Comparison of ENCODE assay signal across 16 cellular contexts in the genomic region with DNA sequence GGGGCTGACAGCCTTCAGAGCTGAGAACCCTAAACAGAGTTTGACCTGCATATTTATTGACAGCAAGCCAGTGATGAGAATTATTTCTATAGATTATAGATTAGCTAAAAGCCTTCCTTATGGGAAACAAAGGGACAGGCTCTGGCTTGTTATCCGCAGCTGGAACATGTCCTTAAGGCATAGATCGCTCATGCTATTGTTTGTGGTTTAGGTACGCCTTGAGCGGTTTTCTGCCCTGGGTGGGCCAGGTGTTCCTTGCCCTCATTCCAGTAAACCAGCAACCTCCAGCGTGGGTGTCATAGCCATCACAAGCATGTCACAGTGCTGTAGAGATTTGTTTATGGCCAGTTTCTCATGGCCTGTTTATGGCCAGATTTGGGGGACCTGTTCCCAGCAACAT. TPM values are rescaled to one million over a fixed set of nuclear protein-coding genes. Genes with fewer than 3 reads are reported as not detected.
DNase-seq lines count a peak whose midpoint lies in the region; ATAC-seq, FAIRE-seq and TF ChIP-seq lines count a peak whose summit lies in the region.
"Had no signal": no experiment of that assay in that cellular context is flagged by ENCODE, and none has a peak within 500 bp of the region (broad histone marks: within the 10 kb centered on the region; RNA-seq: fewer than 3 reads in every experiment).

No MANE protein-coding gene starts in this region.

- no peaks in the 10 kb centered on the region for H3K27me3 ChIP-seq in liver (ENCODE audit: control insufficient read depth in 4 of 4, insufficient read depth in 4 of 4, low read length in 3 of 4)
- H3K27me3 ChIP-seq in HepG2 (ENCODE audit: control insufficient read depth in 1 of 2, insufficient read depth in 2 of 2, low read length in 2 of 2): no peaks in the 10 kb centered on the region
- no peaks in the 10 kb centered on the region for H3K27me3 ChIP-seq in keratinocyte (ENCODE audit: control insufficient read depth, extremely low read depth, insufficient read depth, low read length)

- no peaks in the 10 kb centered on the region for H3K79me2 ChIP-seq in HepG2 (ENCODE audit: insufficient read depth, low read length)
- no peaks in the 10 kb centered on the region for H3K79me2 ChIP-seq in keratinocyte (ENCODE audit: control insufficient read depth, insufficient read depth, low read length)

- H3K27me3 Mint-ChIP-seq in WTC11 (ENCODE audit: low read depth): no peaks in the 10 kb centered on the region
- H3K27me3 Mint-ChIP-seq in activated CD4-positive, alpha-beta T cell treated with anti-CD3 and anti-CD28 coated beads for 36 hours: no peaks in the 10 kb centered on the region
- H3K27me3 Mint-ChIP-seq: B cell; CD4-positive, alpha-beta T cell; IgD-negative memory B cell had no signal

- TF ChIP-seq RAD21 in liver (IDR thresholded peaks at IDR 0.05): no peak
- TF ChIP-seq RAD21 in HepG2 (CRISPR knock-in tag; IDR thresholded peaks at IDR 0.05): no peak

- H3K9me1 ChIP-seq in keratinocyte (ENCODE audit: control insufficient read depth, extremely low read depth, insufficient read depth, low read length): no peaks in the 10 kb centered on the region

- no TSS peak for BruUV-seq in HepG2 (replicated peaks; lab: Mats Ljungman, UMichigan)

- CTCF ChIA-PET in HepG2 (lab: Yijun Ruan, JAX; ENCODE audit: low intra/inter-chr PET ratio, low total read pairs) (no interaction called here), WTC11 (lab: Charles Lee) (interaction anchor here (1.0 kb wide), 1 partner anchor 289 kb away, joined by 3 read pairs; no protein-coding TSS in a partner anchor)
- CTCF ChIA-PET in activated CD4-positive, alpha-beta T cell treated with anti-CD3 and anti-CD28 coated beads for 36 hours (lab: Charles Lee): no interaction called here

- POLR2A ChIA-PET in HepG2 (lab: Yijun Ruan, JAX) (no interaction called here), WTC11 (lab: Charles Lee) (no interaction called here)
- POLR2A ChIA-PET in activated CD4-positive, alpha-beta T cell treated with anti-CD3 and anti-CD28 coated beads for 36 hours (lab: Charles Lee): no interaction called here

- H3K9ac ChIP-seq in liver (ENCODE audit: low read depth in 1 of 2, low read length in 2 of 2) (no peak overlapping the region), HepG2 (ENCODE audit: insufficient read depth, low read depth, low read length) (no peak overlapping the region), keratinocyte (ENCODE audit: control insufficient read depth, extremely low read depth, insufficient read depth, low read length) (no peak overlapping the region)

- H3K9me3 ChIP-seq in liver (ENCODE audit: control insufficient read depth in 4 of 4, low read length in 3 of 4) (no peaks in the 10 kb centered on the region), HepG2 (ENCODE audit: low read length) (no peaks in the 10 kb centered on the region), keratinocyte (ENCODE audit: control insufficient read depth, low read depth, low read length) (no peaks in the 10 kb centered on the region)

- no peak for DNase-seq in HepG2 (ENCODE audit: low spot score)
- no peak for DNase-seq in WTC11 (ENCODE audit: low spot score)
- DNase-seq in keratinocyte (ENCODE audit: low read depth, low spot score): peak; percentile 35
- no peak for DNase-seq in activated CD4-positive, alpha-beta T cell treated with anti-CD3 and anti-CD28 coated beads for 36 hours
- no peak for DNase-seq in D341Med (ENCODE audit: low spot score)
- DNase-seq: C1 segment of cervical spinal cord; CD4-positive, alpha-beta T cell; HCEC 1CT; HFFc6 had no signal

- no peaks in the 10 kb centered on the region for H3K4me1 Mint-ChIP-seq in WTC11
- no peaks in the 10 kb centered on the region for H3K4me1 Mint-ChIP-seq in activated CD4-positive, alpha-beta T cell treated with anti-CD3 and anti-CD28 coated beads for 36 hours
- H3K4me1 Mint-ChIP-seq: B cell had no signal

- intact Hi-C loops in HepG2 (cut with micrococcal nuclease; ENCODE audit: unreplicated experiment): no loop called here
- intact Hi-C loops in activated CD4-positive, alpha-beta T cell treated with anti-CD3 and anti-CD28 coated beads for 36 hours (cut with DNase I, micrococcal nuclease): no loop called here

- FAIRE-seq in HepG2 (lab: Jason Lieb, UNC) (no peak), keratinocyte (lab: Jason Lieb, UNC) (peak; percentile 63)
- FAIRE-seq: A204.1, D721Med, GM18507 had no signal

- dilution Hi-C loops in keratinocyte (cut with MboI; ENCODE audit: extremely low pct_ligation_motif_present, low sequenced_read_pairs): no loop called here

- TF ChIP-seq CTCF in liver (IDR thresholded peaks at IDR 0.05; ENCODE audit: low read depth, low read length, missing input control) (no peak), HepG2 (CRISPR knock-in tag; IDR thresholded peaks at IDR 0.05) (no peak), WTC11 (IDR thresholded peaks at IDR 0.05) (no peak), keratinocyte (optimal IDR thresholded peaks at IDR 0.05 in 1 of 3, IDR thresholded peaks at IDR 0.05 in 1 of 3, conservative IDR thresholded peaks at IDR 0.05 in 1 of 3; ENCODE audit: extremely low read depth in 1 of 3, insufficient read depth in 2 of 3, low read length in 3 of 3) (no peak)

- 94% methylated on average over 5 of the region's 5 CpGs for WGBS in liver
- WGBS in HepG2 (ENCODE audit: low lambda C conversion rate): 90% methylated on average over 5 of the region's 5 CpGs

- peaks cover 4% of the 10 kb centered on the region for H3K36me3 Mint-ChIP-seq in WTC11
- peaks cover 4% of the 10 kb centered on the region for H3K36me3 Mint-ChIP-seq in activated CD4-positive, alpha-beta T cell treated with anti-CD3 and anti-CD28 coated beads for 36 hours (ENCODE audit: low read depth)

- no peaks in the 10 kb centered on the region for H3K36me3 ChIP-seq in liver (ENCODE audit: control insufficient read depth in 4 of 4, insufficient read depth in 3 of 4, low read depth in 1 of 4, low read length in 3 of 4)
- no peaks in the 10 kb centered on the region for H3K36me3 ChIP-seq in HepG2 (replicated peaks in 1 of 2; ENCODE audit: control insufficient read depth in 1 of 2, insufficient read depth in 2 of 2, low read length in 2 of 2)
- H3K36me3 ChIP-seq in keratinocyte (ENCODE audit: control insufficient read depth in 2 of 2, extremely low read depth in 1 of 2, insufficient read depth in 2 of 2, low read length in 2 of 2): no peaks in the 10 kb centered on the region

- H3K4me2 ChIP-seq in HepG2 (ENCODE audit: low read depth, low read length) (no peak overlapping the region), keratinocyte (ENCODE audit: control insufficient read depth, extremely low read depth, insufficient read depth, low read depth, low read length) (peak overlapping the region; percentile 62)

- H3K4me1 ChIP-seq in liver (ENCODE audit: control insufficient read depth in 4 of 4, insufficient read depth in 4 of 4, low read length in 3 of 4) (peaks cover 4 to 20% (median 10%) of the 10 kb centered on the region in 4 donors), HepG2 (ENCODE audit: insufficient read depth, low read length) (peaks cover 6% of the 10 kb centered on the region; the same call in 1 of the 2 replicates), keratinocyte (ENCODE audit: control insufficient read depth, extremely low read depth, insufficient read depth, low read length) (peaks cover 9% of the 10 kb centered on the region)

- peak overlapping the region; percentile 3; the same call in 1 of the 2 replicates for H3K27ac Mint-ChIP-seq in WTC11
- H3K27ac Mint-ChIP-seq in activated CD4-positive, alpha-beta T cell treated with anti-CD3 and anti-CD28 coated beads for 36 hours: no peak overlapping the region
- H3K27ac Mint-ChIP-seq: B cell; CD4-positive, alpha-beta T cell; HFFc6 had no signal

- H3K4me3 Mint-ChIP-seq in WTC11: no peak overlapping the region
- H3K4me3 Mint-ChIP-seq in activated CD4-positive, alpha-beta T cell treated with anti-CD3 and anti-CD28 coated beads for 36 hours: no peak overlapping the region
- H3K4me3 Mint-ChIP-seq: B cell; CD4-positive, alpha-beta T cell; HFFc6; IgD-negative memory B cell had no signal

- H2AFZ ChIP-seq in HepG2 (ENCODE audit: low read length) (no peak overlapping the region), keratinocyte (ENCODE audit: control insufficient read depth, low read length) (no peak overlapping the region)

- in situ Hi-C loops in HepG2 (cut with HindIII; ENCODE audit: extremely low pct_ligation_motif_present, low pct_unique_long_range_greater_than_20kb): no loop called here

- H4K20me1 ChIP-seq in HepG2 (ENCODE audit: insufficient read depth, low read length) (no peaks in the 10 kb centered on the region), keratinocyte (ENCODE audit: control insufficient read depth, extremely low read depth, insufficient read depth, low read length) (no peaks in the 10 kb centered on the region)

- TF ChIP-seq POLR2A in HepG2 (IDR thresholded peaks at IDR 0.05; ENCODE audit: insufficient read depth in 1 of 2, low read depth in 2 of 2, low read length in 2 of 2): no peak

- TF ChIP-seq EP300 in HepG2 (IDR thresholded peaks at IDR 0.05; ENCODE audit: low read depth in 2 of 2, low read length in 2 of 2): no peak
- TF ChIP-seq EP300 in HepG2 (CRISPR knock-in tag; IDR thresholded peaks at IDR 0.05; ENCODE audit: borderline replicate concordance): no peak

- H3K9me3 Mint-ChIP-seq in WTC11: 0 out of 2 replicates have a peak, but pooled peaks cover 3% of the 10 kb centered on the region
- peaks cover 3% of the 10 kb centered on the region for H3K9me3 Mint-ChIP-seq in activated CD4-positive, alpha-beta T cell treated with anti-CD3 and anti-CD28 coated beads for 36 hours (ENCODE audit: low read depth)
- H3K9me3 Mint-ChIP-seq: CD4-positive, alpha-beta T cell; HFFc6 had no signal

- H3K4me3 ChIP-seq in liver (ENCODE audit: low read depth in 1 of 3, low read length in 3 of 3) (no peak overlapping the region), HepG2 (replicated peaks in 1 of 3; ENCODE audit: insufficient read depth in 1 of 3, low read depth in 2 of 3, low read length in 3 of 3) (no peak overlapping the region), keratinocyte (ENCODE audit: control insufficient read depth in 2 of 3, extremely low read depth in 1 of 3, insufficient read depth in 2 of 3, low read depth in 1 of 3, low read length in 3 of 3) (no peak overlapping the region)

- H3K27ac ChIP-seq in liver (ENCODE audit: low read depth in 1 of 2, low read length in 2 of 2) (peak overlapping the region; percentile 68 to 80), HepG2 (ENCODE audit: extremely low read length, insufficient read depth, low read length) (no peak overlapping the region), keratinocyte (ENCODE audit: control insufficient read depth, insufficient read depth, low read length) (no peak overlapping the region)

- no peak for ATAC-seq in HepG2
- ATAC-seq in WTC11: no peak
- no peak for ATAC-seq in activated CD4-positive, alpha-beta T cell treated with anti-CD3 and anti-CD28 coated beads for 36 hours
- no peak for ATAC-seq in HG02763 (IDR thresholded peaks at IDR 0.05; ENCODE audit: unreplicated experiment)

RNA-seq across cellular contexts. Expression of gene FAH, which starts 10.2 kb away (rescaled TPM):
- total RNA-seq in liver (100 to 1,000 TPM in 1 of 2 donors, 10 to 100 TPM in 1; 42.1 to 195 TPM), HepG2 (2016; rRNA removed; fragmentation: Illumina TruSeq; extraction: Trizol) (75.0 and 94.1 TPM in 2 replicates), WTC11 (2021) (21.7 to 23.7 TPM (median 22.8 TPM) in 3 replicates)
- polyA plus RNA-seq in liver (100 to 1,000 TPM; 176 to 226 TPM), HepG2 (2011; rRNA removed) (36.6 and 52.3 TPM in 2 replicates), keratinocyte (29.4 to 36.1 TPM (median 32.0 TPM) in 3 replicates)
- 27.3 and 29.8 TPM in 2 replicates for total RNA-seq in HepG2 (2016; cell fraction: cytosol; rRNA removed; fragmentation: Illumina TruSeq; extraction: Trizol; ENCODE audit: low read depth)
- total RNA-seq in HepG2 (2016; cell fraction: insoluble cytoplasmic fraction; rRNA removed; fragmentation: Illumina TruSeq; extraction: Trizol): 73.4 and 102 TPM in 2 replicates
- 34.1 and 35.6 TPM in 2 replicates for total RNA-seq in HepG2 (2016; cell fraction: membrane; rRNA removed; fragmentation: Illumina TruSeq; extraction: Trizol)
- 43.8 and 46.1 TPM in 2 replicates for total RNA-seq in HepG2 (2016; cell fraction: nucleus; rRNA removed; fragmentation: Illumina TruSeq; extraction: Trizol)
- 38.0 and 43.2 TPM in 2 replicates for polyA plus RNA-seq in HepG2 (2011; cell fraction: cytosol; rRNA removed)
- polyA plus RNA-seq in HepG2 (2011; cell fraction: nucleus; rRNA removed): 56.1 and 84.1 TPM in 2 replicates
- 47.4 and 51.9 TPM in 2 replicates for polyA plus RNA-seq in HepG2 (2012)
- 29.3 and 29.7 TPM in 2 replicates for polyA plus RNA-seq in HepG2 (2016; cell fraction: cytosol; fragmentation: Illumina TruSeq; extraction: Trizol; ENCODE audit: low read depth)
- polyA plus RNA-seq in HepG2 (2016; cell fraction: insoluble cytoplasmic fraction; fragmentation: Illumina TruSeq; extraction: Trizol; ENCODE audit: low read depth): 90.8 and 98.1 TPM in 2 replicates
- 27.0 and 31.7 TPM in 2 replicates for polyA plus RNA-seq in HepG2 (2016; cell fraction: membrane; fragmentation: Illumina TruSeq; extraction: Trizol; ENCODE audit: low read depth)
- polyA plus RNA-seq in HepG2 (2016; cell fraction: nucleus; fragmentation: Illumina TruSeq; extraction: Trizol; ENCODE audit: insufficient read depth, low read depth): 51.2 and 62.5 TPM in 2 replicates
- 32.6 and 139 TPM in 2 replicates for polyA minus RNA-seq in HepG2 (2011; rRNA and poly(A)+ RNA removed; ENCODE audit: low replicate concordance)
- polyA minus RNA-seq in HepG2 (2011; cell fraction: cytosol; rRNA and poly(A)+ RNA removed): 38.0 and 39.1 TPM in 2 replicates
- polyA minus RNA-seq in HepG2 (2011; cell fraction: nucleus; rRNA and poly(A)+ RNA removed): 33.9 and 43.5 TPM in 2 replicates
- 6.0 TPM for polyA plus RNA-seq in keratinocyte (2011; ENCODE audit: low read depth)
- 24.5 and 28.3 TPM in 2 replicates for polyA plus RNA-seq in keratinocyte (2011; cell fraction: cytosol; rRNA removed)
- polyA plus RNA-seq in keratinocyte (2011; cell fraction: nucleus; rRNA removed): 29.0 and 33.6 TPM in 2 replicates
- polyA plus RNA-seq in keratinocyte (2012; ENCODE audit: low replicate concordance): 19.4 and 41.0 TPM in 2 replicates
- polyA minus RNA-seq in keratinocyte: 43.7 to 57.4 TPM (median 49.2 TPM) in 3 replicates
- polyA minus RNA-seq in keratinocyte (2011; cell fraction: cytosol; rRNA and poly(A)+ RNA removed): 31.1 TPM
- polyA minus RNA-seq in keratinocyte (2011; cell fraction: nucleus; rRNA and poly(A)+ RNA removed): 14.5 and 18.1 TPM in 2 replicates
- total RNA-seq in activated CD4-positive, alpha-beta T cell treated with anti-CD3 and anti-CD28 coated beads for 36 hours: 10 to 100 TPM; 41.1 to 44.3 TPM

Comparison
In these comparisons a context has a peak if more than half of its experiments do, and no peak if none do; other contexts are left out.
1. H3K27ac ChIP-seq: peak in liver (2 of 2); none in HepG2 (single experiment) and keratinocyte (single experiment).